In the genomic region with DNA sequence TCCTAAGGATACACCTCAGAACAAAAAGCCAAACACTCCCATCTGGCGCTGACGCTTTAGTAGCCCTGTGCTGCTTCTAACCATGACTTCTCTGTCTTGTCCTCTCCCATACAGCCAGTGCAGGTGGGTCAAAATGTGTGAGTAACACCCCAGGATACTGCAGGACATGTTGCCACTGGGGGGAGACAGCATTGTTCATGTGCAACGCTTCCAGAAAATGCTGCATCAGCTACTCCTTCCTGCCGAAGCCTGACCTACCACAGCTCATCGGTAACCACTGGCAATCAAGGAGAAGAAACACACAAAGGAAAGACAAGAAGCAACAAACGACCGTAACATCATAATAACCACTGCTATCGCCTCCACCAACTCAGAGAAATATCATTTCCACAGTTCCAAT, we compare ENCODE assay signal across 10 cellular contexts. TPM values are rescaled to one million over a fixed set of nuclear protein-coding genes. Genes with fewer than 3 reads are reported as not detected.
A peak's percentile ranks its signal among the peaks of the same experiment; 100 is the strongest.
DNase-seq lines count a peak whose midpoint lies in the region; ATAC-seq, FAIRE-seq and TF ChIP-seq lines count a peak whose summit lies in the region.
"Had no signal": no experiment of that assay in that cellular context is flagged by ENCODE, and none has a peak within 500 bp of the region (broad histone marks: within the 10 kb centered on the region; RNA-seq: fewer than 3 reads in every experiment).

No MANE protein-coding gene starts in this region.

- CTCF ChIA-PET in naive thymus-derived CD4-positive, alpha-beta T cell (lab: Charles Lee), result interaction anchor here (0.6 to 2.7 kb wide), 2 partner anchors 19 to 72 kb away, joined by 3 to 17 read pairs; no protein-coding TSS in a partner anchor

- H3K4me1 Mint-ChIP-seq in naive thymus-derived CD4-positive, alpha-beta T cell, result peaks cover 7 to 16% (median 12%) of the 10 kb centered on the region in 7 donors
- peaks cover 3% of the 10 kb centered on the region for H3K4me1 Mint-ChIP-seq in type B pancreatic cell (ENCODE audit: unreplicated experiment)

- no peak overlapping the region for H3K27ac ChIP-seq in naive thymus-derived CD4-positive, alpha-beta T cell (ENCODE audit: low read depth, low read length)

- H3K27me3 ChIP-seq in naive thymus-derived CD4-positive, alpha-beta T cell (ENCODE audit: control insufficient read depth in 2 of 2, insufficient read depth in 2 of 2, low read length in 2 of 2), result no peaks in the 10 kb centered on the region

- no peaks in the 10 kb centered on the region for H3K9me3 ChIP-seq in naive thymus-derived CD4-positive, alpha-beta T cell (ENCODE audit: control insufficient read depth in 2 of 3, low read length in 3 of 3)

- no peak overlapping the region for H3K4me3 ChIP-seq in fibroblast of mammary gland (ENCODE audit: control insufficient read depth, low read depth, low read length)
- no peak overlapping the region for H3K4me3 ChIP-seq in naive thymus-derived CD4-positive, alpha-beta T cell (ENCODE audit: low read length)

- H3K4me3 Mint-ChIP-seq in naive thymus-derived CD4-positive, alpha-beta T cell, result no peak overlapping the region
- H3K4me3 Mint-ChIP-seq in type B pancreatic cell, result no peak overlapping the region

- H3K36me3 Mint-ChIP-seq in naive thymus-derived CD4-positive, alpha-beta T cell, result no peaks in the 10 kb centered on the region
- no peaks in the 10 kb centered on the region for H3K36me3 Mint-ChIP-seq in type B pancreatic cell

- intact Hi-C loops in naive thymus-derived CD4-positive, alpha-beta T cell (cut with micrococcal nuclease), result no loop called here

- no peaks in the 10 kb centered on the region for H3K9me3 Mint-ChIP-seq in naive thymus-derived CD4-positive, alpha-beta T cell
- H3K9me3 Mint-ChIP-seq in type B pancreatic cell, result no peaks in the 10 kb centered on the region

- H3K36me3 ChIP-seq in naive thymus-derived CD4-positive, alpha-beta T cell (ENCODE audit: control insufficient read depth in 2 of 3, insufficient read depth in 3 of 3, low read length in 3 of 3), result no peaks in the 10 kb centered on the region

- POLR2A ChIA-PET in naive thymus-derived CD4-positive, alpha-beta T cell (lab: Charles Lee), result interaction anchor here (0.8 to 1.1 kb wide), 2 partner anchors 39 to 66 kb away, joined by 3 read pairs; no protein-coding TSS in a partner anchor

- peak; percentile 14 for DNase-seq in Ammon's horn (ENCODE audit: low spot score)
- no peak for DNase-seq in GM12891 (ENCODE audit: insufficient read length, low spot score)
- peak; percentile 26 for DNase-seq in RKO (ENCODE audit: low spot score)
- peak; percentile 34 for DNase-seq in fibroblast of mammary gland (ENCODE audit: low read depth)
- DNase-seq in naive thymus-derived CD4-positive, alpha-beta T cell, result no peak
- no peak for DNase-seq in type B pancreatic cell (ENCODE audit: extremely low spot score, unreplicated experiment)
- DNase-seq: NCI-H774 had no signal

- no peak for TF ChIP-seq POLR2A in GM12891 (IDR thresholded peaks at IDR 0.05; ENCODE audit: low read depth, low read length)

- H3K27me3 Mint-ChIP-seq in naive thymus-derived CD4-positive, alpha-beta T cell, result peaks cover 0 to 9% (median 0%) of the 10 kb centered on the region in 5 donors
- H3K27me3 Mint-ChIP-seq in type B pancreatic cell, result peaks cover 44% of the 10 kb centered on the region

- TF ChIP-seq CTCF in fibroblast of mammary gland (conservative IDR thresholded peaks at IDR 0.05; ENCODE audit: control insufficient read depth, insufficient read depth, low read depth, low read length) (peak; percentile 37), type B pancreatic cell (conservative IDR thresholded peaks at IDR 0.05) (no peak)

- peak overlapping the region in 1 of 9 donors; percentile 31 for H3K27ac Mint-ChIP-seq in naive thymus-derived CD4-positive, alpha-beta T cell
- no peak overlapping the region for H3K27ac Mint-ChIP-seq in type B pancreatic cell

- peak; percentile 40 for FAIRE-seq in GM12891 (lab: Jason Lieb, UNC)

- no peaks in the 10 kb centered on the region for H3K4me1 ChIP-seq in naive thymus-derived CD4-positive, alpha-beta T cell (ENCODE audit: control insufficient read depth in 2 of 2, insufficient read depth in 2 of 2, low read length in 2 of 2)

- no peak for ATAC-seq in HG02798 (IDR thresholded peaks at IDR 0.05; ENCODE audit: poor library complexity, unreplicated experiment)
- ATAC-seq in naive thymus-derived CD4-positive, alpha-beta T cell, result no peak
- ATAC-seq in GM21526 (IDR thresholded peaks at IDR 0.05; ENCODE audit: low FRiP score, unreplicated experiment), result no peak

TF ChIP-seq in GM12891, 5 proteins besides CTCF, POLR2A, EP300 and RAD21:
- no peak for TF ChIP-seq SPI1 (IDR thresholded peaks at IDR 0.05; ENCODE audit: low read depth, low read length)
- TF ChIP-seq POU2F2 (IDR thresholded peaks at IDR 0.05; ENCODE audit: low read depth, low read length), result no peak
- TF ChIP-seq PAX5 (IDR thresholded peaks at IDR 0.05; ENCODE audit: insufficient read depth, low read length, severe bottlenecking), result no peak
- no peak for TF ChIP-seq POLR2AphosphoS5 (IDR thresholded peaks at IDR 0.05; ENCODE audit: low read depth, low read length)
- no peak for TF ChIP-seq TAF1 (IDR thresholded peaks at IDR 0.05; ENCODE audit: low read depth, low read length)

RNA-seq across cellular contexts. Expression of gene DEFB132, which starts 1.4 kb away (rescaled TPM):
- not detected for polyA plus RNA-seq in GM12891 (2012; ENCODE audit: low read depth, missing spikeins)
- total RNA-seq in naive thymus-derived CD4-positive, alpha-beta T cell, result not detected
- polyA plus RNA-seq in naive thymus-derived CD4-positive, alpha-beta T cell, result not detected
- total RNA-seq in type B pancreatic cell (ENCODE audit: low replicate concordance), result not detected in 2 replicates
- total RNA-seq: mononuclear cell had no signal

RNA-seq across cellular contexts. Expression of gene C20orf96, which starts 31.6 kb away (rescaled TPM):
- polyA plus RNA-seq in GM12891 (2012; ENCODE audit: low read depth, missing spikeins), result 6.0 TPM
- total RNA-seq in naive thymus-derived CD4-positive, alpha-beta T cell, result 1 to 10 TPM; 3.4 to 5.7 (median 4.8) TPM
- polyA plus RNA-seq in naive thymus-derived CD4-positive, alpha-beta T cell, result 1 to 10 TPM in 1 of 2 donors, under 1 TPM in 1; 0.86 to 1.1 TPM
- 12.6 and 27.0 TPM in 2 replicates for total RNA-seq in type B pancreatic cell (ENCODE audit: low replicate concordance)

RNA-seq across cellular contexts. Expression of gene DEFB129, which starts 31.9 kb away (rescaled TPM):
- polyA plus RNA-seq in GM12891 (2012; ENCODE audit: low read depth, missing spikeins), result not detected
- not detected for total RNA-seq in naive thymus-derived CD4-positive, alpha-beta T cell
- polyA plus RNA-seq in naive thymus-derived CD4-positive, alpha-beta T cell, result not detected
- total RNA-seq in type B pancreatic cell (ENCODE audit: low replicate concordance), result not detected in 2 replicates
- total RNA-seq: mononuclear cell had no signal

RNA-seq across cellular contexts. Expression of gene ZCCHC3, which starts 38.4 kb away (rescaled TPM):
- 14.4 TPM for polyA plus RNA-seq in GM12891 (2012; ENCODE audit: low read depth, missing spikeins)
- 10 to 100 TPM; 14.6 to 31.9 (median 27.1) TPM for total RNA-seq in naive thymus-derived CD4-positive, alpha-beta T cell
- 10 to 100 TPM in 1 of 2 donors, 1 to 10 TPM in 1; 5.6 to 15.3 TPM for polyA plus RNA-seq in naive thymus-derived CD4-positive, alpha-beta T cell
- 28.9 and 40.5 TPM in 2 replicates for total RNA-seq in type B pancreatic cell (ENCODE audit: low replicate concordance)

Comparison
In these comparisons a context has a peak if more than half of its experiments do, and no peak if none do; other contexts are left out.
1. DNase-seq: peak in Ammon's horn (single experiment), RKO (single experiment) and fibroblast of mammary gland (single experiment); none in GM12891 (single experiment), naive thymus-derived CD4-positive, alpha-beta T cell (0 of 9) and type B pancreatic cell (single experiment).